In genomic region chr7:158381956-158382355, GRCh38 we compare ENCODE assay signal across 19 cellular contexts.
DNase-seq lines count a peak whose midpoint lies in the region; ATAC-seq and TF ChIP-seq lines count a peak whose summit lies in the region.
"Had no signal": no experiment of that assay in that cellular context is flagged by ENCODE, and none has a peak within 500 bp of the region (broad histone marks: within the 10 kb centered on the region; RNA-seq: fewer than 3 reads in every experiment).

No MANE protein-coding gene starts in this region.

- peak overlapping the region; percentile 44 for H2BK5ac ChIP-seq in neuronal stem cell (ENCODE audit: low read length)

- peaks cover 3% of the 10 kb centered on the region for H3K79me1 ChIP-seq in neuronal stem cell (ENCODE audit: low read depth, low read length)

- DNase-seq in chondrocyte (ENCODE audit: low spot score), result peak; percentile 85
- DNase-seq in neuronal stem cell (ENCODE audit: low spot score), result no peak
- peak; percentile 49 for DNase-seq in posterior vena cava (ENCODE audit: low spot score)
- no peak for DNase-seq in islet precursor cell
- no peak for DNase-seq in SIG-M5 treated with dmso at 0.1 percent for 504 hours (lab: John Stamatoyannopoulos, UW; ENCODE audit: unreplicated experiment)
- DNase-seq in lower lobe of right lung, result no peak
- DNase-seq: Caco-2; CD4-positive, CD25-positive, alpha-beta regulatory T cell; CD8-positive, alpha-beta T cell; DMS153; DND-41; GM23248; H9 had no signal

- H3K9ac ChIP-seq in neuronal stem cell (ENCODE audit: low read depth, low read length, poor library complexity), result no peak overlapping the region
- H3K9ac ChIP-seq: BLaER1, GM23248 had no signal

- H3K4me1 ChIP-seq in neuronal stem cell (ENCODE audit: control insufficient read depth in 2 of 2, insufficient read depth in 1 of 2, low read depth in 1 of 2, low read length in 2 of 2) (no peaks in the 10 kb centered on the region), lower lobe of right lung (no peaks in the 10 kb centered on the region)
- H3K4me1 ChIP-seq: BLaER1, Caco-2 had no signal

- H3K23ac ChIP-seq in neuronal stem cell (ENCODE audit: low read depth, low read length, poor library complexity), result no peak overlapping the region

- H2BK120ac ChIP-seq in neuronal stem cell (ENCODE audit: low read depth, low read length), result no peak overlapping the region

- peak overlapping the region; percentile 73 for H3K18ac ChIP-seq in neuronal stem cell (ENCODE audit: low read length)

- H3K27ac ChIP-seq in neuronal stem cell (replicated peaks; ENCODE audit: low read length) (no peak overlapping the region), lower lobe of right lung (no peak overlapping the region)
- H3K27ac ChIP-seq: 22Rv1, BLaER1, C4-2B, GM23248 had no signal

- H3K14ac ChIP-seq in neuronal stem cell (ENCODE audit: low read length), result peak overlapping the region; percentile 65

- no peak overlapping the region for H2AFZ ChIP-seq in neuronal stem cell (ENCODE audit: low read length)
- H2AFZ ChIP-seq: GM23248 had no signal

- H3K4me1 Mint-ChIP-seq in chondrocyte (ENCODE audit: low read depth), result no peaks in the 10 kb centered on the region
- H3K4me1 Mint-ChIP-seq: B cell; CD4-positive, CD25-positive, alpha-beta regulatory T cell had no signal

- no peak overlapping the region for H2BK15ac ChIP-seq in neuronal stem cell (ENCODE audit: low read length)

- no peaks in the 10 kb centered on the region for H3K27me3 ChIP-seq in neuronal stem cell (ENCODE audit: control insufficient read depth in 3 of 3, insufficient read depth in 3 of 3, low read depth in 1 of 3, low read length in 3 of 3)
- peaks cover 7% of the 10 kb centered on the region for H3K27me3 ChIP-seq in lower lobe of right lung (ENCODE audit: low read depth)
- H3K27me3 ChIP-seq: BLaER1 had no signal

- no peaks in the 10 kb centered on the region for H3K9me3 Mint-ChIP-seq in chondrocyte (ENCODE audit: low read depth)

- no CpG with 5 or more reads among the region's 3 CpGs for WGBS in neuronal stem cell (ENCODE audit: extremely low coverage in 2 of 2, insufficient read length in 2 of 2, insufficient replicate concordance in 1 of 2), 2 donors

- H4K8ac ChIP-seq in neuronal stem cell (ENCODE audit: low read depth, low read length), result no peak overlapping the region

- H3K27ac Mint-ChIP-seq in chondrocyte (ENCODE audit: unreplicated experiment), result no peak overlapping the region
- H3K27ac Mint-ChIP-seq: B cell; CD4-positive, CD25-positive, alpha-beta regulatory T cell; CD8-positive, alpha-beta T cell; H9 had no signal

- TF ChIP-seq CTCF in chondrocyte (IDR thresholded peaks at IDR 0.05) (no peak), lower lobe of right lung (IDR thresholded peaks at IDR 0.05) (no peak)

- peak overlapping the region; percentile 56 for H2AK5ac ChIP-seq in neuronal stem cell (ENCODE audit: low read depth, low read length)

- H3K4me3 Mint-ChIP-seq in chondrocyte (ENCODE audit: unreplicated experiment), result no peak overlapping the region
- H3K4me3 Mint-ChIP-seq: B cell; CD4-positive, CD25-positive, alpha-beta regulatory T cell; CD8-positive, alpha-beta T cell; H9 had no signal

- H3K4ac ChIP-seq in neuronal stem cell (ENCODE audit: low read length), result peak overlapping the region; percentile 14

- intact Hi-C loops in posterior vena cava (cut with DNase I) (no loop called here), lower lobe of right lung (cut with DNase I) (no loop called here)

- no peak overlapping the region for H4K91ac ChIP-seq in neuronal stem cell (ENCODE audit: low read depth, low read length, poor library complexity)

- H3K36me3 Mint-ChIP-seq in chondrocyte (ENCODE audit: low read depth), result no peaks in the 10 kb centered on the region
- H3K36me3 Mint-ChIP-seq: CD4-positive, CD25-positive, alpha-beta regulatory T cell; CD8-positive, alpha-beta T cell had no signal

- ATAC-seq in lower lobe of right lung, result no peak
- ATAC-seq: CD8-positive, alpha-beta T cell; GM12878; HCT116 had no signal

- no peaks in the 10 kb centered on the region for H3K36me3 ChIP-seq in neuronal stem cell (replicated peaks in 1 of 2; ENCODE audit: control insufficient read depth in 2 of 2, insufficient read depth in 2 of 2, low read length in 2 of 2)
- H3K36me3 ChIP-seq in lower lobe of right lung, result no peaks in the 10 kb centered on the region
- H3K36me3 ChIP-seq: BLaER1 had no signal

- no peak overlapping the region for H3K4me3 ChIP-seq in neuronal stem cell (ENCODE audit: low read length in 2 of 2)
- no peak overlapping the region for H3K4me3 ChIP-seq in lower lobe of right lung
- H3K4me3 ChIP-seq: BLaER1, GM12878, GM23248 had no signal

- H3K27me3 Mint-ChIP-seq in chondrocyte (ENCODE audit: low read depth), result peaks cover 8% of the 10 kb centered on the region
- H3K27me3 Mint-ChIP-seq: CD4-positive, CD25-positive, alpha-beta regulatory T cell had no signal

- H2BK12ac ChIP-seq in neuronal stem cell (ENCODE audit: low read length), result no peak overlapping the region

- no peak overlapping the region for H3K4me2 ChIP-seq in neuronal stem cell (ENCODE audit: insufficient read depth, low read length, poor library complexity, severe bottlenecking)
- H3K4me2 ChIP-seq: BLaER1 had no signal

- H3K9me3 ChIP-seq in neuronal stem cell (replicated peaks in 1 of 2; ENCODE audit: control insufficient read depth in 2 of 2, insufficient read depth in 1 of 2, low read depth in 1 of 2, low read length in 2 of 2), result peaks cover 0 to 3% of the 10 kb centered on the region in 2 donors
- H3K9me3 ChIP-seq in lower lobe of right lung, result peaks cover 4% of the 10 kb centered on the region

Comparison
In these comparisons a context has a peak if more than half of its experiments do, and no peak if none do; other contexts are left out.
1. DNase-seq: peak in chondrocyte (single experiment) and posterior vena cava (single experiment); none in neuronal stem cell (single experiment), islet precursor cell (single experiment), SIG-M5 treated with dmso at 0.1 percent for 504 hours (single experiment) and lower lobe of right lung (single experiment).